Comparison of ENCODE assay signal across 36 cellular contexts in genomic region chr4:105542032-105542431, GRCh38. TPM values are rescaled to one million over a fixed set of nuclear protein-coding genes. Genes with fewer than 3 reads are reported as not detected.
"Had no signal": no experiment of that assay in that cellular context is flagged by ENCODE, and none has a peak within 500 bp of the region (broad histone marks: within the 10 kb centered on the region; RNA-seq: fewer than 3 reads in every experiment).

No MANE protein-coding gene starts in this region.

- DNase-seq: activated CD4-positive, alpha-beta T cell treated with anti-CD3 and anti-CD28 coated beads, Interleukin-2, amount 10 ng/mL, durations not matched to agents 24 days and 14 days; activated CD4-positive, alpha-beta T cell treated with anti-CD3 and anti-CD28 coated beads, Interleukin-2, amount 50 U/mL, for 4 hours; activated CD8-positive, alpha-beta T cell treated with anti-CD3 and anti-CD28 coated beads for 36 hours; activated gamma-delta T cell treated with Interleukin-2 at 50 U/mL for 16 hours; activated naive CD4-positive, alpha-beta T cell treated with anti-CD3 and anti-CD28 coated beads for 36 hours; activated T-cell treated with anti-CD3 and anti-CD28 coated beads, Interleukin-2, amount 50 U/mL, for 1 hour; adrenal gland; anterior cingulate cortex; brain microvascular endothelial cell; central memory CD4-positive, alpha-beta T cell; Karpas-422; KBM-7; MG63; NCI-H1048; NCI-H1105 treated with DMSO at 0.1 percent for 48 hours; NCI-H1436; NCI-H1694; NCI-H1930; NCI-H2081 treated with DMSO at 0.1 percent for 48 hours; NCI-H345; NCI-H524 treated with DMSO at 0.1 percent for 48 hours; NCI-H82; PC-9; SIG-M5; SW 1271; T-helper 1 cell; T-helper 9 cell had no signal

- H3K9me3 ChIP-seq: adrenal gland, MG63 had no signal

- H3K4me1 ChIP-seq: adrenal gland had no signal

- H2AFZ ChIP-seq: PC-9 had no signal

- H3K36me3 ChIP-seq: adrenal gland, brain microvascular endothelial cell, MG63 had no signal

- H3K4me3 ChIP-seq: adrenal gland, MG63, PC-9 had no signal

- H3K4me2 ChIP-seq: PC-9 had no signal

- H3K27ac ChIP-seq: adrenal gland, brain microvascular endothelial cell, PC-9, RWPE1 had no signal

- FAIRE-seq: RCC 7860 had no signal

- H3K27me3 ChIP-seq: adrenal gland, brain microvascular endothelial cell, MG63 had no signal

- ATAC-seq: activated CD8-positive, alpha-beta T cell treated with anti-CD3 and anti-CD28 coated beads for 36 hours; activated naive CD4-positive, alpha-beta T cell treated with anti-CD3 and anti-CD28 coated beads, Interleukin-2, amount 50 U/mL, for 72 hours; Right ventricle myocardium inferior had no signal

RNA-seq across cellular contexts. Expression of gene ARHGEF38, which starts 10.4 kb away (rescaled TPM):
- total RNA-seq: activated CD4-positive, alpha-beta T cell treated with anti-CD3 and anti-CD28 coated beads, Interleukin-2, amount 10 ng/mL, durations not matched to agents 24 days and 14 days; activated CD8-positive, alpha-beta memory T cell treated with anti-CD3 and anti-CD28 coated beads for 36 hours; activated CD8-positive, alpha-beta T cell treated with anti-CD3 and anti-CD28 coated beads for 36 hours; activated naive CD4-positive, alpha-beta T cell treated with anti-CD3 and anti-CD28 coated beads for 36 hours; activated naive CD4-positive, alpha-beta T cell treated with anti-CD3 and anti-CD28 coated beads, Interleukin-2, amount 50 U/mL, for 72 hours; activated T-helper 1 cell treated with anti-CD3 and anti-CD28 coated beads, Interleukin-12 subunit alpha, Interleukin-12 subunit beta, Interleukin-2, Interleukin-4 antibody, amounts not matched to agents 30 ng/mL and 10 ng/mL and 1 ng/mL, durations not matched to agents 14 hours and 24 hours and 36 hours; adrenal gland; OCI-LY7; Right ventricle myocardium inferior; SK-MEL-5 had no signal
- polyA plus RNA-seq: adrenal gland, IgD-negative memory B cell had no signal
